ENCODE assay signal across 8 cellular contexts in genomic region chr17:30695265-30695811, GRCh38.
A peak's percentile ranks its signal among the peaks of the same experiment; 100 is the strongest.
DNase-seq lines count a peak whose midpoint lies in the region; FAIRE-seq and TF ChIP-seq lines count a peak whose summit lies in the region.
"Not testable (repeated sequence)": the region's sequence is repeated elsewhere in the genome, so short reads cannot be mapped to it uniquely, and the experiment has no call there.

No MANE protein-coding gene starts in this region.

- not testable (repeated sequence) for H3K36me3 Mint-ChIP-seq in astrocyte (ENCODE audit: low read depth, unreplicated experiment)

- H3K9me2 ChIP-seq in GM23248 (ENCODE audit: insufficient read depth), result not testable (repeated sequence)

- H3K4me1 Mint-ChIP-seq in astrocyte (ENCODE audit: low read depth, unreplicated experiment), result peaks cover 11% of the 10 kb centered on the region

- H3K4me2 ChIP-seq in GM23248 (ENCODE audit: unreplicated experiment) (peak overlapping the region; percentile 14), astrocyte (ENCODE audit: low read length) (peak overlapping the region; percentile 45), osteoblast (ENCODE audit: insufficient read depth, low read length) (peak overlapping the region; percentile 58)

- not testable (repeated sequence) for H3K27me3 ChIP-seq in ACC112 (ENCODE audit: insufficient read depth, low read length); GM23248 (replicated peaks; ENCODE audit: insufficient read depth); astrocyte (ENCODE audit: insufficient read depth, low read length); osteoblast (ENCODE audit: insufficient read depth, low read length)

- not testable (repeated sequence) for H3K9me3 Mint-ChIP-seq in astrocyte (ENCODE audit: unreplicated experiment)

- not testable (repeated sequence) for H3K27me3 Mint-ChIP-seq in astrocyte (ENCODE audit: low read depth, unreplicated experiment)

- H3K27ac Mint-ChIP-seq in astrocyte (ENCODE audit: unreplicated experiment), result not testable (repeated sequence)

- not testable (repeated sequence) for H4K20me1 ChIP-seq in GM23248 (ENCODE audit: insufficient read depth); astrocyte (ENCODE audit: insufficient read depth, low read length); osteoblast (ENCODE audit: insufficient read depth, low read length)

- not testable (repeated sequence) for H3K9me3 ChIP-seq in GM23248 (ENCODE audit: low read depth); astrocyte (ENCODE audit: insufficient read depth, low read depth, low read length); osteoblast (ENCODE audit: low read depth, low read length)

- TF ChIP-seq CTCF in astrocyte (IDR thresholded peaks at IDR 0.05; ENCODE audit: insufficient read depth, low read depth, low read length); osteoblast (IDR thresholded peaks at IDR 0.05; ENCODE audit: extremely low read depth, low read depth, low read length): not testable (repeated sequence)

- not testable (repeated sequence) for H3K36me3 ChIP-seq in ACC112 (ENCODE audit: insufficient read depth, low read length); GM23248 (ENCODE audit: low read depth); astrocyte (ENCODE audit: insufficient read depth, low read length); osteoblast (ENCODE audit: insufficient read depth, low read length)

- H3K79me2 ChIP-seq in ACC112 (ENCODE audit: control insufficient read depth, insufficient read depth, low read length, unreplicated experiment); GM23248 (ENCODE audit: insufficient read depth); astrocyte (ENCODE audit: insufficient read depth, low read length); osteoblast (ENCODE audit: insufficient read depth, low read length): not testable (repeated sequence)

- peak overlapping the region; percentile 34; the same call in 1 of the 2 replicates for H3K4me3 ChIP-seq in ACC112 (ENCODE audit: low read depth, low read length)
- H3K4me3 ChIP-seq in GM23248; astrocyte (ENCODE audit: insufficient read depth, low read depth, low read length); osteoblast (ENCODE audit: insufficient read depth, low read length): not testable (repeated sequence)

- 0 to 6% methylated on average over 1 of the region's 1 CpG for WGBS in GM23248 (ENCODE audit: low coverage in 1 of 2, low lambda C conversion rate in 2 of 2, missing lambda C conversion rate in 2 of 2), 2 experiments

- H3K4me3 Mint-ChIP-seq in astrocyte (ENCODE audit: unreplicated experiment), result not testable (repeated sequence)

- H3F3A ChIP-seq in GM23248 (ENCODE audit: insufficient read depth), result peaks cover 16% of the 10 kb centered on the region; the same call in 1 of the 2 replicates

- not testable (repeated sequence) for H2AFZ ChIP-seq in ACC112 (ENCODE audit: low read length, unreplicated experiment); GM23248; astrocyte (ENCODE audit: low read depth, low read length)
- H2AFZ ChIP-seq in osteoblast (ENCODE audit: low read length), result peak overlapping the region; percentile 35

- peak; percentile 24 for DNase-seq in GM23248
- peak; percentile 21 for DNase-seq in LoVo (ENCODE audit: low spot score)
- peak; percentile 53 for DNase-seq in RCC 7860 (ENCODE audit: low spot score)
- DNase-seq in astrocyte (ENCODE audit: low read depth), result peak; percentile 34
- DNase-seq in fibroblast of gingiva (ENCODE audit: low read depth), result peak; percentile 36
- DNase-seq in glomerular visceral epithelial cell (ENCODE audit: extremely low spot score), result peak; percentile 51
- not testable (repeated sequence) for DNase-seq in osteoblast (ENCODE audit: insufficient read length, low spot score, missing footprints)

- in situ Hi-C loops in GM23248 (cut with MboI), result not testable (repeated sequence)

- peak overlapping the region; percentile 72 for H3K27ac ChIP-seq in ACC112 (ENCODE audit: low read depth, low read length)
- peak overlapping the region; percentile 16; the same call in 1 of the 2 replicates for H3K27ac ChIP-seq in GM23248
- not testable (repeated sequence) for H3K27ac ChIP-seq in astrocyte (ENCODE audit: low read depth, low read length)
- H3K27ac ChIP-seq in osteoblast (ENCODE audit: low read depth, low read length), result peak overlapping the region; percentile 48

- not testable (repeated sequence) for H3K4me1 ChIP-seq in ACC112 (ENCODE audit: control insufficient read depth, insufficient read depth, low read length, unreplicated experiment); GM23248 (ENCODE audit: insufficient read depth); astrocyte (ENCODE audit: insufficient read depth, low read length); osteoblast (ENCODE audit: insufficient read depth, low read length)

- H3K9ac ChIP-seq in GM23248; astrocyte (ENCODE audit: low read length): not testable (repeated sequence)

- peak; percentile 63 for FAIRE-seq in RCC 7860 (lab: Jason Lieb, UNC)
- FAIRE-seq in astrocyte (lab: Jason Lieb, UNC), result not testable (repeated sequence)
